17 cellular contexts compared by ENCODE assay signal in the genomic region with DNA sequence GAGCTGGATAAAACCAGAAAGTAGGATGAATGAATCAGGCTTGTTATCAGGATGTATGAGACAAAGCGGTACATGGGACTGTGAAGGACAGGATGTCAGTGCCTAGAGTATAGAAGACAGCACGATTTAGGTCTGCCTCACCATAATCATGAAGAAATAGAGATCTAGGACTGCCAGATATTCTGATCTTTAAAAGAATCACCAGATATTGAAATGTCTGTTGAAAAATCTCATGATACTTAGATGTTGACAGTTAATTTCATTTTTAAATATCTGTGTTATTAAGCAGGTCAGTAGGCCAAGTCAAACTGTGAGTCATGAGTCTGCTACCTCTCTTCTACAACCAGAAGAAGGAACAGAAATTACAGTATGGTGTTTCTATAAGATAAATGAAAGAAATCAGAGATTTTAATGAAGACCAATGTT.
DNase-seq lines count a peak whose midpoint lies in the region; ATAC-seq, FAIRE-seq and TF ChIP-seq lines count a peak whose summit lies in the region.
"Had no signal": no experiment of that assay in that cellular context is flagged by ENCODE, and none has a peak within 500 bp of the region (broad histone marks: within the 10 kb centered on the region; RNA-seq: fewer than 3 reads in every experiment).

No MANE protein-coding gene starts in this region.

- H3K4me3 ChIP-seq in GM12878 (no peak overlapping the region), mucosa of descending colon (no peak overlapping the region)
- H3K4me3 ChIP-seq: cardiac muscle cell, hepatocyte had no signal

- intact Hi-C loops in GM12878 (cut with micrococcal nuclease; ENCODE audit: unreplicated experiment) = no loop called here
- intact Hi-C loops in mucosa of descending colon (cut with DNase I, micrococcal nuclease) = no loop called here

- peak overlapping the region; percentile 29 for H3K27ac ChIP-seq in GM12878 (ENCODE audit: control insufficient read depth, insufficient read depth)
- H3K27ac ChIP-seq: cardiac muscle cell, hepatocyte had no signal

- H3K36me3 ChIP-seq in GM12878 (ENCODE audit: control insufficient read depth in 2 of 2, insufficient read depth in 2 of 2, low read length in 1 of 2) (no peaks in the 10 kb centered on the region), mucosa of descending colon (ENCODE audit: low read depth) (no peaks in the 10 kb centered on the region)
- H3K36me3 ChIP-seq: cardiac muscle cell had no signal

- no peaks in the 10 kb centered on the region for H4K20me1 ChIP-seq in GM12878 (ENCODE audit: control insufficient read depth, insufficient read depth)

- no peak overlapping the region for H2AFZ ChIP-seq in GM12878 (ENCODE audit: control insufficient read depth, low read depth, low read length)
- H2AFZ ChIP-seq: hepatocyte had no signal

- no peak for TF ChIP-seq RAD21 in GM12878 (IDR thresholded peaks at IDR 0.05; ENCODE audit: insufficient read depth, low read depth, low read length)

- peaks cover 14% of the 10 kb centered on the region for H3K79me2 ChIP-seq in GM12878 (ENCODE audit: control insufficient read depth, insufficient read depth, low read length)
- H3K79me2 ChIP-seq: hepatocyte had no signal

- no peak for TF ChIP-seq POLR2A in GM12878 (IDR thresholded peaks at IDR 0.05; ENCODE audit: low read depth, low read length)

- peak overlapping the region; percentile 27 for H3K4me3 Mint-ChIP-seq in activated T-cell treated with anti-CD3 and anti-CD28 coated beads, Interleukin-2, amount 50 U/mL, for 24 hours
- H3K4me3 Mint-ChIP-seq in stimulated activated naive CD8-positive, alpha-beta T cell treated with anti-CD3 and anti-CD28 coated beads, Interleukin-15, Interleukin-2, amounts not matched to agents 100 ng/mL and 50 ng/mL, for 24 hours = peak overlapping the region; percentile 17

- TF ChIP-seq CTCF in GM12878 (IDR thresholded peaks at IDR 0.05 in 2 of 3, conservative IDR thresholded peaks at IDR 0.05 in 1 of 3; ENCODE audit: control insufficient read depth in 2 of 3, extremely low read depth in 1 of 3, insufficient read depth in 1 of 3, low read depth in 3 of 3, low read length in 3 of 3) (no peak), mucosa of descending colon (IDR thresholded peaks at IDR 0.05) (no peak)

- peaks cover 75% of the 10 kb centered on the region for H3K4me1 Mint-ChIP-seq in activated T-cell treated with anti-CD3 and anti-CD28 coated beads, Interleukin-2, amount 50 U/mL, for 24 hours (ENCODE audit: low read depth)
- peaks cover 71% of the 10 kb centered on the region for H3K4me1 Mint-ChIP-seq in stimulated activated naive CD8-positive, alpha-beta T cell treated with anti-CD3 and anti-CD28 coated beads, Interleukin-15, Interleukin-2, amounts not matched to agents 100 ng/mL and 50 ng/mL, for 24 hours (ENCODE audit: low read depth)

- H3K36me3 Mint-ChIP-seq in activated T-cell treated with anti-CD3 and anti-CD28 coated beads, Interleukin-2, amount 50 U/mL, for 24 hours (ENCODE audit: low read depth) = peaks cover 57% of the 10 kb centered on the region
- H3K36me3 Mint-ChIP-seq in stimulated activated naive CD8-positive, alpha-beta T cell treated with anti-CD3 and anti-CD28 coated beads, Interleukin-15, Interleukin-2, amounts not matched to agents 100 ng/mL and 50 ng/mL, for 24 hours (ENCODE audit: low read depth) = peaks cover 53% of the 10 kb centered on the region

- FAIRE-seq in GM12878 (lab: Jason Lieb, UNC) = no peak
- FAIRE-seq: HTR-8/SVneo had no signal

- no peak overlapping the region for H3K9ac ChIP-seq in GM12878 (ENCODE audit: control insufficient read depth, insufficient read depth, low read length)

- RAD21 ChIA-PET in GM12878 (lab: Charles Lee; ENCODE audit: unreplicated experiment) = interaction anchor here (1.1 to 9.7 kb wide), 7 partner anchors 9 to 63 kb away, joined by 6 to 289 read pairs (median 36); partner anchors contain the start of gene ST8SIA4

- H3K4me1 ChIP-seq in GM12878 (ENCODE audit: control insufficient read depth, insufficient read depth, low read length) (peaks cover 28% of the 10 kb centered on the region), mucosa of descending colon (ENCODE audit: low read depth) (no peaks in the 10 kb centered on the region)

- ATAC-seq in HG02884 (IDR thresholded peaks at IDR 0.05; ENCODE audit: unreplicated experiment) (peak; percentile 21), GM12878 (peak; percentile 46), mucosa of descending colon (no peak)
- ATAC-seq: esophagus mucosa had no signal

- H3K27me3 ChIP-seq in GM12878 (replicated peaks in 1 of 2; ENCODE audit: control insufficient read depth in 2 of 2, insufficient read depth in 2 of 2, low read length in 1 of 2) = no peaks in the 10 kb centered on the region
- H3K27me3 ChIP-seq: cardiac muscle cell, hepatocyte had no signal

- in situ Hi-C loops in GM12878 (cut with MboI) = no loop called here

- H3K9me3 ChIP-seq in GM12878 (replicated peaks; ENCODE audit: control insufficient read depth, insufficient read depth, low read length) = peaks cover 3% of the 10 kb centered on the region; the same call in 2 of the 3 replicates
- H3K9me3 ChIP-seq in mucosa of descending colon = no peaks in the 10 kb centered on the region

- SMC1A ChIA-PET in GM12878 (lab: Charles Lee; ENCODE audit: uncharacterized antibody, unreplicated experiment) = interaction anchor here (1.1 to 13.2 kb wide), 13 partner anchors 9 to 66 kb away, joined by 3 to 303 read pairs (median 40); partner anchors contain the start of gene ST8SIA4

- no peak overlapping the region for H3K4me2 ChIP-seq in GM12878 (ENCODE audit: control insufficient read depth, insufficient read depth)
- H3K4me2 ChIP-seq: hepatocyte had no signal

- peak overlapping the region; percentile 87 for H3K27ac Mint-ChIP-seq in activated T-cell treated with anti-CD3 and anti-CD28 coated beads, Interleukin-2, amount 50 U/mL, for 24 hours
- H3K27ac Mint-ChIP-seq in stimulated activated naive CD8-positive, alpha-beta T cell treated with anti-CD3 and anti-CD28 coated beads, Interleukin-15, Interleukin-2, amounts not matched to agents 100 ng/mL and 50 ng/mL, for 24 hours = peak overlapping the region; percentile 75

- POLR2A ChIA-PET in GM12878 (lab: Charles Lee) = interaction anchor here (0.6 to 8.5 kb wide), 4 partner anchors 10 to 64 kb away, joined by 3 to 96 read pairs (median 14); partner anchors contain the start of gene ST8SIA4

- TF ChIP-seq EP300 in GM12878 (IDR thresholded peaks at IDR 0.05; ENCODE audit: borderline replicate concordance in 1 of 2, control insufficient read depth in 1 of 2, low read depth in 2 of 2, low read length in 2 of 2) = peak in 1 of 2 experiments; percentile 28; a peak in 1 of 4 replicates

- no peaks in the 10 kb centered on the region for H3K9me3 Mint-ChIP-seq in activated T-cell treated with anti-CD3 and anti-CD28 coated beads, Interleukin-2, amount 50 U/mL, for 24 hours
- no peaks in the 10 kb centered on the region for H3K9me3 Mint-ChIP-seq in stimulated activated naive CD8-positive, alpha-beta T cell treated with anti-CD3 and anti-CD28 coated beads, Interleukin-15, Interleukin-2, amounts not matched to agents 100 ng/mL and 50 ng/mL, for 24 hours

- 31% methylated on average over 2 of the region's 2 CpGs for WGBS in GM12878 (ENCODE audit: insufficient coverage, insufficient replicate concordance, low lambda C conversion rate, missing lambda C conversion rate)

- no peak for DNase-seq in activated T-cell treated with anti-CD3 and anti-CD28 coated beads, Interleukin-2, amount 50 U/mL, for 24 hours
- DNase-seq in activated T-cell treated with anti-CD3 and anti-CD28 coated beads, Interleukin-2, amount 50 U/mL, for 1 hour = no peak
- no peak for DNase-seq in GM12878 (ENCODE audit: low read depth, low spot score)
- no peak for DNase-seq in mucosa of descending colon
- DNase-seq in NCI-H2196 treated with DMSO at 0.1 percent for 48 hours (lab: John Stamatoyannopoulos, UW; ENCODE audit: unreplicated experiment) = no peak
- no peak for DNase-seq in activated gamma-delta T cell (lab: John Stamatoyannopoulos, UW)
- DNase-seq: activated effector memory CD4-positive, alpha-beta T cell treated with Interleukin-2 at 50 U/mL for 16 hours; NCI-H1105; NCI-H524 treated with DMSO at 0.1 percent for 48 hours; SHP77; stimulated activated CD4-positive, alpha-beta T cell treated with anti-CD3 and anti-CD28 coated beads, Interleukin-12 subunit alpha, Interleukin-12 subunit beta, amount 100 ng/mL, for 4 hours had no signal

- no TSS peak for BruUV-seq in GM12878 (replicated peaks; lab: Mats Ljungman, UMichigan)

- CTCF ChIA-PET in GM12878 (lab: Yijun Ruan, JAX) = interaction anchor here (0.9 to 7.5 kb wide), 6 partner anchors 10 to 64 kb away, joined by 3 to 43 read pairs (median 4); partner anchors contain the start of gene ST8SIA4

- no peaks in the 10 kb centered on the region for H3K27me3 Mint-ChIP-seq in activated T-cell treated with anti-CD3 and anti-CD28 coated beads, Interleukin-2, amount 50 U/mL, for 24 hours
- H3K27me3 Mint-ChIP-seq in stimulated activated naive CD8-positive, alpha-beta T cell treated with anti-CD3 and anti-CD28 coated beads, Interleukin-15, Interleukin-2, amounts not matched to agents 100 ng/mL and 50 ng/mL, for 24 hours = no peaks in the 10 kb centered on the region

TF ChIP-seq in GM12878, 131 proteins besides CTCF, POLR2A, EP300 and RAD21 (continues in another document):
- TF ChIP-seq, protein P1, sequence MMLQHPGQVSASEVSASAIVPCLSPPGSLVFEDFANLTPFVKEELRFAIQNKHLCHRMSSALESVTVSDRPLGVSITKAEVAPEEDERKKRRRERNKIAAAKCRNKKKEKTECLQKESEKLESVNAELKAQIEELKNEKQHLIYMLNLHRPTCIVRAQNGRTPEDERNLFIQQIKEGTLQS (IDR thresholded peaks at IDR 0.05; ENCODE audit: borderline replicate concordance, extremely low read depth, low read depth, low read length) = no peak
- TF ChIP-seq ATF7 (IDR thresholded peaks at IDR 0.05; ENCODE audit: low read depth) (peak; percentile 40), RFX5 (IDR thresholded peaks at IDR 0.05; ENCODE audit: low read depth, low read length) (no peak), RELB (IDR thresholded peaks at IDR 0.05; ENCODE audit: low read depth) (peak; percentile 31; the same call in 1 of the 2 replicates), NBN (IDR thresholded peaks at IDR 0.05) (no peak), NFYA (IDR thresholded peaks at IDR 0.05; ENCODE audit: borderline replicate concordance, low read depth, low read length) (no peak)
